In genomic region chr7:134820778-134821177, GRCh38 we compare ENCODE assay signal across 18 cellular contexts.
"Had no signal": no experiment of that assay in that cellular context is flagged by ENCODE, and none has a peak within 500 bp of the region (broad histone marks: within the 10 kb centered on the region; RNA-seq: fewer than 3 reads in every experiment).

No MANE protein-coding gene starts in this region.

- DNase-seq: activated CD4-positive, alpha-beta memory T cell treated with anti-CD3 and anti-CD28 coated beads, Interleukin-2, amount 10 ng/mL, durations not matched to agents 7 days and 5 days; activated CD4-positive, alpha-beta T cell treated with anti-CD3 and anti-CD28 coated beads for 4 hours; activated CD8-positive, alpha-beta memory T cell treated with anti-CD3 and anti-CD28 coated beads, Interleukin-2, amount 10 ng/mL, durations not matched to agents 7 days and 5 days; activated naive CD4-positive, alpha-beta T cell treated with Interleukin-2 at 50 U/mL for 16 hours; aorta; cortex of kidney; left colon; midbrain; nephron progenitor cell; nucleus accumbens; stimulated activated CD4-positive, alpha-beta T cell treated with anti-CD3 and anti-CD28 coated beads, Interleukin-2, amount 100 ng/mL, for 24 hours; stimulated activated naive CD8-positive, alpha-beta T cell treated with anti-CD3 and anti-CD28 coated beads, Interleukin-15, amount 100 ng/mL, for 72 hours; upper lobe of right lung had no signal

- H3K27me3 Mint-ChIP-seq: activated T-helper 17 cell treated with anti-CD3 and anti-CD28 coated beads, Interleukin-2, amount 50 U/mL, for 72 hours; stimulated activated naive CD8-positive, alpha-beta T cell treated with anti-CD3 and anti-CD28 coated beads, Interleukin-15, amount 100 ng/mL, for 72 hours had no signal

- H3K27ac ChIP-seq: upper lobe of right lung had no signal

- H3K27ac Mint-ChIP-seq: activated CD4-positive, alpha-beta memory T cell treated with anti-CD3 and anti-CD28 coated beads, Interleukin-2, amount 10 ng/mL, durations not matched to agents 7 days and 5 days; activated CD8-positive, alpha-beta memory T cell treated with anti-CD3 and anti-CD28 coated beads, Interleukin-2, amount 10 ng/mL, durations not matched to agents 7 days and 5 days; activated T-helper 17 cell treated with anti-CD3 and anti-CD28 coated beads, Interleukin-2, amount 50 U/mL, for 72 hours; nephron progenitor cell; stimulated activated naive CD8-positive, alpha-beta T cell treated with anti-CD3 and anti-CD28 coated beads, Interleukin-15, amount 100 ng/mL, for 72 hours; T-helper 2 cell treated with Interferon-gamma antibody and Interleukin-4, amounts not matched to agents 5 μg/mL and 100 μg/mL, for 36 hours; WTC11 had no signal

- H3K4me3 ChIP-seq: lung, upper lobe of right lung had no signal

- H3K36me3 Mint-ChIP-seq: activated CD8-positive, alpha-beta memory T cell treated with anti-CD3 and anti-CD28 coated beads, Interleukin-2, amount 10 ng/mL, durations not matched to agents 7 days and 5 days; WTC11 had no signal

- H3K36me3 ChIP-seq: upper lobe of right lung had no signal

- H3K4me1 Mint-ChIP-seq: activated CD4-positive, alpha-beta memory T cell treated with anti-CD3 and anti-CD28 coated beads, Interleukin-2, amount 10 ng/mL, durations not matched to agents 7 days and 5 days; activated CD8-positive, alpha-beta memory T cell treated with anti-CD3 and anti-CD28 coated beads, Interleukin-2, amount 10 ng/mL, durations not matched to agents 7 days and 5 days; activated T-helper 17 cell treated with anti-CD3 and anti-CD28 coated beads, Interleukin-2, amount 50 U/mL, for 72 hours; central memory CD8-positive, alpha-beta T cell; nephron progenitor cell; stimulated activated naive CD8-positive, alpha-beta T cell treated with anti-CD3 and anti-CD28 coated beads, Interleukin-15, amount 100 ng/mL, for 72 hours had no signal

- H3K27me3 ChIP-seq: upper lobe of right lung had no signal

- H3K4me3 Mint-ChIP-seq: activated CD4-positive, alpha-beta memory T cell treated with anti-CD3 and anti-CD28 coated beads, Interleukin-2, amount 10 ng/mL, durations not matched to agents 7 days and 5 days; activated CD8-positive, alpha-beta memory T cell treated with anti-CD3 and anti-CD28 coated beads, Interleukin-2, amount 10 ng/mL, durations not matched to agents 7 days and 5 days; activated T-helper 17 cell treated with anti-CD3 and anti-CD28 coated beads, Interleukin-2, amount 50 U/mL, for 72 hours; central memory CD8-positive, alpha-beta T cell; nephron progenitor cell; stimulated activated naive CD8-positive, alpha-beta T cell treated with anti-CD3 and anti-CD28 coated beads, Interleukin-15, amount 100 ng/mL, for 72 hours; T-helper 2 cell treated with Interferon-gamma antibody and Interleukin-4, amounts not matched to agents 5 μg/mL and 100 μg/mL, for 36 hours; WTC11 had no signal

- H3K9me3 ChIP-seq: upper lobe of right lung had no signal

- H3K9me3 Mint-ChIP-seq: activated CD4-positive, alpha-beta memory T cell treated with anti-CD3 and anti-CD28 coated beads, Interleukin-2, amount 10 ng/mL, durations not matched to agents 7 days and 5 days; activated T-helper 17 cell treated with anti-CD3 and anti-CD28 coated beads, Interleukin-2, amount 50 U/mL, for 72 hours; central memory CD8-positive, alpha-beta T cell; nephron progenitor cell; stimulated activated naive CD8-positive, alpha-beta T cell treated with anti-CD3 and anti-CD28 coated beads, Interleukin-15, amount 100 ng/mL, for 72 hours; T-helper 2 cell treated with Interferon-gamma antibody and Interleukin-4, amounts not matched to agents 5 μg/mL and 100 μg/mL, for 36 hours; WTC11 had no signal
